In genomic region chr2:212005077-212005671, GRCh38 we compare ENCODE assay signal across 9 cellular contexts.
DNase-seq lines count a peak whose midpoint lies in the region; ATAC-seq, FAIRE-seq and TF ChIP-seq lines count a peak whose summit lies in the region.
"Had no signal": no experiment of that assay in that cellular context is flagged by ENCODE, and none has a peak within 500 bp of the region (broad histone marks: within the 10 kb centered on the region; RNA-seq: fewer than 3 reads in every experiment).

No MANE protein-coding gene starts in this region.

- H3K4me1 Mint-ChIP-seq in HFFc6 (ENCODE audit: low read depth): no peaks in the 10 kb centered on the region
- H3K4me1 Mint-ChIP-seq: activated naive CD8-positive, alpha-beta T cell treated with anti-CD3 and anti-CD28 coated beads, Interleukin-2, amount 10 ng/mL, durations not matched to agents 7 days and 5 days had no signal

- no peaks in the 10 kb centered on the region for H3K27me3 Mint-ChIP-seq in HFFc6 (ENCODE audit: insufficient read depth)
- H3K27me3 Mint-ChIP-seq: activated naive CD8-positive, alpha-beta T cell treated with anti-CD3 and anti-CD28 coated beads, Interleukin-2, amount 10 ng/mL, durations not matched to agents 7 days and 5 days had no signal

- in situ Hi-C loops in astrocyte of the spinal cord (cut with HindIII; ENCODE audit: low sequenced_read_pairs): no loop called here
- in situ Hi-C loops in HepG2 (cut with HindIII; ENCODE audit: extremely low pct_ligation_motif_present, low pct_unique_long_range_greater_than_20kb): no loop called here

- TF ChIP-seq CTCF in HFFc6 (IDR thresholded peaks at IDR 0.05) (peak; percentile 70), astrocyte of the spinal cord (IDR thresholded peaks at IDR 0.05; ENCODE audit: low read depth, low read length) (peak; percentile 70), HepG2 (CRISPR knock-in tag; IDR thresholded peaks at IDR 0.05) (peak; percentile 58), Peyer's patch (IDR thresholded peaks at IDR 0.05) (peak in 1 of 6 experiments; percentile 15)

- peak; percentile 19 for DNase-seq in SKM-1 treated with dmso at 0.1 percent for 144 hours (lab: John Stamatoyannopoulos, UW; ENCODE audit: unreplicated experiment)
- DNase-seq in SKM-1 (lab: John Stamatoyannopoulos, UW; ENCODE audit: unreplicated experiment): no peak
- DNase-seq in HFFc6: peak; percentile 18
- peak; percentile 31 for DNase-seq in NCI-H1092 treated with DMSO at 0.1 percent for 48 hours (lab: John Stamatoyannopoulos, UW)
- peak; percentile 28 for DNase-seq in astrocyte of the spinal cord (ENCODE audit: low read depth, low spot score)
- DNase-seq in HepG2 (ENCODE audit: low spot score): peak; percentile 13
- no peak for DNase-seq in activated T-cell treated with anti-CD3 and anti-CD28 coated beads for 4 hours
- no peak for DNase-seq in Peyer's patch
- DNase-seq: activated naive CD8-positive, alpha-beta T cell treated with anti-CD3 and anti-CD28 coated beads, Interleukin-2, amount 10 ng/mL, durations not matched to agents 7 days and 5 days had no signal

- intact Hi-C loops in HepG2 (cut with micrococcal nuclease; ENCODE audit: unreplicated experiment): loop anchor here (1.0 to 10.0 kb wide), 2 partner anchors 260 to 562 kb away; no protein-coding TSS in a partner anchor

- no peak for TF ChIP-seq POLR2A in HepG2 (IDR thresholded peaks at IDR 0.05; ENCODE audit: insufficient read depth in 1 of 2, low read depth in 2 of 2, low read length in 2 of 2)
- no peak for TF ChIP-seq POLR2A in Peyer's patch (IDR thresholded peaks at IDR 0.05)

- no peak overlapping the region for H3K4me3 ChIP-seq in astrocyte of the spinal cord (ENCODE audit: low read depth, low read length)
- H3K4me3 ChIP-seq in HepG2 (replicated peaks in 1 of 3; ENCODE audit: insufficient read depth in 1 of 3, low read depth in 2 of 3, low read length in 3 of 3): no peak overlapping the region
- no peak overlapping the region for H3K4me3 ChIP-seq in Peyer's patch

- TF ChIP-seq RAD21 in HepG2 (CRISPR knock-in tag; IDR thresholded peaks at IDR 0.05): no peak

- no peak overlapping the region for H3K4me2 ChIP-seq in HepG2 (ENCODE audit: low read depth, low read length)

- no TSS peak for BruUV-seq in HepG2 (replicated peaks; lab: Mats Ljungman, UMichigan)

- WGBS in HepG2 (ENCODE audit: low lambda C conversion rate): under 1% methylated on average over 6 of the region's 6 CpGs

- no peaks in the 10 kb centered on the region for H4K20me1 ChIP-seq in HepG2 (ENCODE audit: insufficient read depth, low read length)

- H3K4me1 ChIP-seq in HepG2 (ENCODE audit: insufficient read depth, low read length): no peaks in the 10 kb centered on the region
- no peaks in the 10 kb centered on the region for H3K4me1 ChIP-seq in Peyer's patch

- POLR2A ChIA-PET in HepG2 (lab: Yijun Ruan, JAX): no interaction called here

- H2AFZ ChIP-seq in HepG2 (ENCODE audit: low read length): no peak overlapping the region

- no peak overlapping the region for H3K9ac ChIP-seq in HepG2 (ENCODE audit: insufficient read depth, low read depth, low read length)

- H3K9me3 Mint-ChIP-seq in HFFc6: peaks cover 4% of the 10 kb centered on the region; the same call in 1 of the 2 replicates
- H3K9me3 Mint-ChIP-seq: activated naive CD8-positive, alpha-beta T cell treated with anti-CD3 and anti-CD28 coated beads, Interleukin-2, amount 10 ng/mL, durations not matched to agents 7 days and 5 days had no signal

- peak; percentile 95 for ATAC-seq in HepG2

- no peak overlapping the region for H3K4me3 Mint-ChIP-seq in HFFc6
- H3K4me3 Mint-ChIP-seq: activated naive CD8-positive, alpha-beta T cell treated with anti-CD3 and anti-CD28 coated beads, Interleukin-2, amount 10 ng/mL, durations not matched to agents 7 days and 5 days had no signal

- FAIRE-seq in HepG2 (lab: Jason Lieb, UNC): peak; percentile 58

- H3K27ac ChIP-seq in HepG2 (ENCODE audit: extremely low read length, insufficient read depth, low read length) (no peak overlapping the region), Peyer's patch (no peak overlapping the region)

- H3K27ac Mint-ChIP-seq in HFFc6: no peak overlapping the region
- H3K27ac Mint-ChIP-seq: activated naive CD8-positive, alpha-beta T cell treated with anti-CD3 and anti-CD28 coated beads, Interleukin-2, amount 10 ng/mL, durations not matched to agents 7 days and 5 days had no signal

- no peaks in the 10 kb centered on the region for H3K9me3 ChIP-seq in HepG2 (ENCODE audit: low read length)
- H3K9me3 ChIP-seq in Peyer's patch: no peaks in the 10 kb centered on the region

- no peaks in the 10 kb centered on the region for H3K36me3 Mint-ChIP-seq in HFFc6 (ENCODE audit: low read depth)
- H3K36me3 Mint-ChIP-seq: activated naive CD8-positive, alpha-beta T cell treated with anti-CD3 and anti-CD28 coated beads, Interleukin-2, amount 10 ng/mL, durations not matched to agents 7 days and 5 days had no signal

- TF ChIP-seq EP300 in HepG2 (IDR thresholded peaks at IDR 0.05; ENCODE audit: low read depth in 2 of 2, low read length in 2 of 2): no peak
- no peak for TF ChIP-seq EP300 in HepG2 (CRISPR knock-in tag; IDR thresholded peaks at IDR 0.05; ENCODE audit: borderline replicate concordance)

- H3K27me3 ChIP-seq in HepG2 (ENCODE audit: control insufficient read depth in 1 of 2, insufficient read depth in 2 of 2, low read length in 2 of 2): no peaks in the 10 kb centered on the region
- H3K27me3 ChIP-seq in Peyer's patch: no peaks in the 10 kb centered on the region

- H3K79me2 ChIP-seq in HepG2 (ENCODE audit: insufficient read depth, low read length): no peaks in the 10 kb centered on the region

- H3K36me3 ChIP-seq in HepG2 (replicated peaks in 1 of 2; ENCODE audit: control insufficient read depth in 1 of 2, insufficient read depth in 2 of 2, low read length in 2 of 2): no peaks in the 10 kb centered on the region
- no peaks in the 10 kb centered on the region for H3K36me3 ChIP-seq in Peyer's patch

- CTCF ChIA-PET in HepG2 (lab: Yijun Ruan, JAX; ENCODE audit: low intra/inter-chr PET ratio, low total read pairs): interaction anchor here (1.5 kb wide), 1 partner anchor 259 kb away, joined by 4 read pairs; no protein-coding TSS in a partner anchor

TF ChIP-seq in HepG2, 621 proteins besides CTCF, POLR2A, EP300 and RAD21:
- no peak for TF ChIP-seq SKI (IDR thresholded peaks at IDR 0.05; ENCODE audit: partially characterized antibody)
- TF ChIP-seq NFATC3 (CRISPR knock-in tag; IDR thresholded peaks at IDR 0.05): no peak
- no peak for TF ChIP-seq POGZ (CRISPR knock-in tag; IDR thresholded peaks at IDR 0.05)
- TF ChIP-seq NFIC (IDR thresholded peaks at IDR 0.05; ENCODE audit: low read length): no peak
- no peak for TF ChIP-seq NONO (IDR thresholded peaks at IDR 0.05)
- no peak for TF ChIP-seq NONO (CRISPR knock-in tag; conservative IDR thresholded peaks at IDR 0.05)
- TF ChIP-seq CEBPZ (IDR thresholded peaks at IDR 0.05; ENCODE audit: low read length): no peak
- TF ChIP-seq ZFP1 (CRISPR knock-in tag; IDR thresholded peaks at IDR 0.05): no peak
- TF ChIP-seq SMC3 (IDR thresholded peaks at IDR 0.05; ENCODE audit: low read length): peak; percentile 10; the same call in 1 of the 2 replicates
- TF ChIP-seq ZNF205 (CRISPR knock-in tag; IDR thresholded peaks at IDR 0.05): no peak
- TF ChIP-seq POLR2AphosphoS5 (IDR thresholded peaks at IDR 0.05; ENCODE audit: low read depth, low read length): no peak
- TF ChIP-seq HNF1B (CRISPR knock-in tag; IDR thresholded peaks at IDR 0.05): no peak
- peak; percentile 37 for TF ChIP-seq STAG1 (CRISPR knock-in tag; IDR thresholded peaks at IDR 0.05)
- no peak for TF ChIP-seq CCDC6 (CRISPR knock-in tag; IDR thresholded peaks at IDR 0.05)
- TF ChIP-seq NCOA2 (CRISPR knock-in tag; IDR thresholded peaks at IDR 0.05): no peak
- no peak for TF ChIP-seq RBAK (CRISPR knock-in tag; IDR thresholded peaks at IDR 0.05)
- no peak for TF ChIP-seq ZNF709 (CRISPR knock-in tag; IDR thresholded peaks at IDR 0.05)

Comparison
In these comparisons a context has a peak if more than half of its experiments do, and no peak if none do; other contexts are left out.
1. DNase-seq: peak in SKM-1 treated with dmso at 0.1 percent for 144 hours (single experiment), HFFc6 (single experiment), NCI-H1092 treated with DMSO at 0.1 percent for 48 hours (single experiment), astrocyte of the spinal cord (single experiment) and HepG2 (single experiment); none in SKM-1 (single experiment), activated T-cell treated with anti-CD3 and anti-CD28 coated beads for 4 hours (single experiment) and Peyer's patch (0 of 3).